ENCODE assay signal across 14 cellular contexts in genomic region chr12:57233357-57234232, GRCh38. TPM values are rescaled to one million over a fixed set of nuclear protein-coding genes. Genes with fewer than 3 reads are reported as not detected.
DNase-seq lines count a peak whose midpoint lies in the region; ATAC-seq, FAIRE-seq and TF ChIP-seq lines count a peak whose summit lies in the region.
"Had no signal": no experiment of that assay in that cellular context is flagged by ENCODE, and none has a peak within 500 bp of the region (broad histone marks: within the 10 kb centered on the region; RNA-seq: fewer than 3 reads in every experiment).

No MANE protein-coding gene starts in this region.

- H3K27me3 ChIP-seq in CD4-positive, CD25-positive, alpha-beta regulatory T cell (ENCODE audit: control insufficient read depth, insufficient read depth, low read length) = no peaks in the 10 kb centered on the region
- H3K27me3 ChIP-seq in SU-DHL-6 (ENCODE audit: low read length) (no peaks in the 10 kb centered on the region), fibroblast of lung (ENCODE audit: control insufficient read depth, insufficient read depth, low read length) (no peaks in the 10 kb centered on the region)

- no peak for DNase-seq in CD4-positive, CD25-positive, alpha-beta regulatory T cell
- DNase-seq in fibroblast of lung (ENCODE audit: low read depth in 2 of 2) (peak; percentile 57 to 76), osteocyte (ENCODE audit: extremely low spot score, unreplicated experiment) (no peak), GM19239 (ENCODE audit: insufficient read length, low spot score) (no peak), NCI-H146 treated with DMSO at 0.1 percent for 48 hours (lab: John Stamatoyannopoulos, UW; ENCODE audit: unreplicated experiment) (no peak)
- DNase-seq in stimulated activated naive CD4-positive, alpha-beta T cell treated with Interleukin-2 at 50 U/mL for 16 hours (lab: John Stamatoyannopoulos, UW) = no peak
- DNase-seq: HCEC 1CT, NCI-H446, SHP77, transverse colon had no signal

- no peak overlapping the region for H2AFZ ChIP-seq in SU-DHL-6 (ENCODE audit: low read depth, low read length, severe bottlenecking)
- H2AFZ ChIP-seq in fibroblast of lung (ENCODE audit: low read length) = no peak overlapping the region

- peak overlapping the region; percentile 91 to 98 (median 97) for H3K27ac Mint-ChIP-seq in CD4-positive, CD25-positive, alpha-beta regulatory T cell
- H3K27ac Mint-ChIP-seq in osteocyte (ENCODE audit: unreplicated experiment) = peak overlapping the region; percentile 98

- peaks cover 34% of the 10 kb centered on the region for H3K36me3 Mint-ChIP-seq in CD4-positive, CD25-positive, alpha-beta regulatory T cell
- H3K36me3 Mint-ChIP-seq in osteocyte (ENCODE audit: unreplicated experiment) = peaks cover 18% of the 10 kb centered on the region

- peak overlapping the region; percentile 74 for H3K27ac ChIP-seq in CD4-positive, CD25-positive, alpha-beta regulatory T cell (ENCODE audit: insufficient read depth, low read length, poor library complexity, severe bottlenecking)
- H3K27ac ChIP-seq in SU-DHL-6 (ENCODE audit: low read depth, low read length) (peak overlapping the region; percentile 51), fibroblast of lung (ENCODE audit: insufficient read depth, low read length) (peak overlapping the region; percentile 42)
- H3K27ac ChIP-seq: transverse colon had no signal

- peak overlapping the region; percentile 84 to 99 (median 88) for H3K4me3 Mint-ChIP-seq in CD4-positive, CD25-positive, alpha-beta regulatory T cell
- H3K4me3 Mint-ChIP-seq in osteocyte (ENCODE audit: unreplicated experiment) = peak overlapping the region; percentile 33

- peaks cover 96% of the 10 kb centered on the region for H3K4me1 ChIP-seq in CD4-positive, CD25-positive, alpha-beta regulatory T cell (ENCODE audit: control insufficient read depth, insufficient read depth, low read length, poor library complexity, severe bottlenecking)
- H3K4me1 ChIP-seq in fibroblast of lung (ENCODE audit: control insufficient read depth, extremely low read depth, insufficient read depth, low read length) = peaks cover 41% of the 10 kb centered on the region

- no peaks in the 10 kb centered on the region for H3K9me2 ChIP-seq in SU-DHL-6 (replicated peaks; ENCODE audit: insufficient read depth, low read length)

- H3K79me2 ChIP-seq in SU-DHL-6 (ENCODE audit: insufficient read depth, low read length) (peaks cover 30% of the 10 kb centered on the region), fibroblast of lung (ENCODE audit: control insufficient read depth, insufficient read depth, low read length) (peaks cover 28% of the 10 kb centered on the region)

- H3K9me3 Mint-ChIP-seq in CD4-positive, CD25-positive, alpha-beta regulatory T cell = no peaks in the 10 kb centered on the region
- no peaks in the 10 kb centered on the region for H3K9me3 Mint-ChIP-seq in osteocyte (ENCODE audit: unreplicated experiment)

- H3K9ac ChIP-seq in SU-DHL-6 (ENCODE audit: low read length) = no peak overlapping the region; the same call in 1 of the 2 replicates
- no peak overlapping the region for H3K9ac ChIP-seq in fibroblast of lung (ENCODE audit: insufficient read depth, low read length)

- no peaks in the 10 kb centered on the region for H3K9me3 ChIP-seq in CD4-positive, CD25-positive, alpha-beta regulatory T cell (ENCODE audit: control insufficient read depth in 2 of 2, low read length in 2 of 2)
- no peaks in the 10 kb centered on the region for H3K9me3 ChIP-seq in SU-DHL-6 (ENCODE audit: insufficient read depth, low read length)
- no peaks in the 10 kb centered on the region for H3K9me3 ChIP-seq in fibroblast of lung (ENCODE audit: control insufficient read depth, insufficient read depth, low read depth, low read length)
- H3K9me3 ChIP-seq: gastroesophageal sphincter, transverse colon had no signal

- H4K20me1 ChIP-seq in SU-DHL-6 (ENCODE audit: low read depth, low read length) (no peaks in the 10 kb centered on the region; the same call in 1 of the 2 replicates), fibroblast of lung (ENCODE audit: control insufficient read depth, extremely low read depth, insufficient read depth, low read length) (peaks cover 2% of the 10 kb centered on the region)

- no peak for ATAC-seq in CD4-positive, CD25-positive, alpha-beta regulatory T cell (ENCODE audit: low read depth in 2 of 2)
- ATAC-seq in HG03108 (IDR thresholded peaks at IDR 0.05; ENCODE audit: unreplicated experiment) = no peak
- ATAC-seq: gastroesophageal sphincter had no signal

- no peak overlapping the region for H3K4me3 ChIP-seq in CD4-positive, CD25-positive, alpha-beta regulatory T cell (ENCODE audit: low read depth, low read length)
- H3K4me3 ChIP-seq in SU-DHL-6 (ENCODE audit: insufficient read depth, low read length, poor library complexity, severe bottlenecking) (no peak overlapping the region), fibroblast of lung (replicated peaks in 1 of 4; ENCODE audit: control extremely low read depth in 1 of 4, insufficient read depth in 1 of 4, low read depth in 3 of 4, low read length in 4 of 4) (no peak overlapping the region)
- H3K4me3 ChIP-seq: gastroesophageal sphincter, lung, transverse colon had no signal

- TF ChIP-seq CTCF in SU-DHL-6 (IDR thresholded peaks at IDR 0.05; ENCODE audit: insufficient read depth, low read length, poor library complexity, severe bottlenecking) (no peak), fibroblast of lung (conservative IDR thresholded peaks at IDR 0.05 in 1 of 2, IDR thresholded peaks at IDR 0.05 in 1 of 2; ENCODE audit: low read depth in 1 of 2, low read length in 2 of 2) (no peak), osteocyte (IDR thresholded peaks at IDR 0.05) (no peak)

- H3F3A ChIP-seq in SU-DHL-6 (ENCODE audit: insufficient read depth) = peaks cover 15% of the 10 kb centered on the region

- H3K4me1 Mint-ChIP-seq in CD4-positive, CD25-positive, alpha-beta regulatory T cell = peaks cover 6 to 97% (median 58%) of the 10 kb centered on the region in 4 donors
- peaks cover 81% of the 10 kb centered on the region for H3K4me1 Mint-ChIP-seq in osteocyte (ENCODE audit: unreplicated experiment)

- H3K27me3 Mint-ChIP-seq in CD4-positive, CD25-positive, alpha-beta regulatory T cell = peaks cover 18% of the 10 kb centered on the region
- H3K27me3 Mint-ChIP-seq in osteocyte (ENCODE audit: unreplicated experiment) = no peaks in the 10 kb centered on the region

- peaks cover 27% of the 10 kb centered on the region for H3K36me3 ChIP-seq in CD4-positive, CD25-positive, alpha-beta regulatory T cell (ENCODE audit: control insufficient read depth, insufficient read depth, low read length)
- H3K36me3 ChIP-seq in SU-DHL-6 (ENCODE audit: low read length) (peaks cover 23% of the 10 kb centered on the region), fibroblast of lung (ENCODE audit: control insufficient read depth, insufficient read depth, low read length) (peaks cover 30% of the 10 kb centered on the region)

- FAIRE-seq in GM19239 (lab: Jason Lieb, UNC) = no peak

- H3K4me2 ChIP-seq in SU-DHL-6 (ENCODE audit: low read depth, low read length, poor library complexity, severe bottlenecking) (peak overlapping the region; percentile 30), fibroblast of lung (ENCODE audit: extremely low read depth, insufficient read depth, low read length) (no peak overlapping the region)

RNA-seq across cellular contexts. Expression of gene SHMT2, which starts 4.1 kb away (rescaled TPM):
- total RNA-seq in CD4-positive, CD25-positive, alpha-beta regulatory T cell = 108 TPM
- 100 to 1,000 TPM; 214 to 300 (median 228) TPM for polyA plus RNA-seq in CD4-positive, CD25-positive, alpha-beta regulatory T cell
- 358 and 380 TPM in 2 replicates for total RNA-seq in fibroblast of lung
- 139 and 154 TPM in 2 replicates for polyA plus RNA-seq in fibroblast of lung
- polyA plus RNA-seq in fibroblast of lung (2012) = 144 and 150 TPM in 2 replicates
- polyA minus RNA-seq in fibroblast of lung (ENCODE audit: low replicate concordance) = 360 and 376 TPM in 2 replicates
- total RNA-seq in osteocyte = 263 and 290 TPM in 2 replicates

RNA-seq across cellular contexts. Expression of gene NXPH4, which starts 17.0 kb away (rescaled TPM):
- total RNA-seq in CD4-positive, CD25-positive, alpha-beta regulatory T cell = 0.49 TPM
- under 1 TPM in 3 of 4 donors, not detected in 1; 0.09 to 0.46 (median 0.11) TPM for polyA plus RNA-seq in CD4-positive, CD25-positive, alpha-beta regulatory T cell
- total RNA-seq in fibroblast of lung (0.50 and 1.0 TPM in 2 replicates), osteocyte (62.6 and 63.8 TPM in 2 replicates)
- polyA plus RNA-seq in fibroblast of lung = 0.30 and 1.9 TPM in 2 replicates
- polyA plus RNA-seq in fibroblast of lung (2012) = 1.6 and 10.2 TPM in 2 replicates
- polyA minus RNA-seq in fibroblast of lung (ENCODE audit: low replicate concordance) = 1.0 and 12.0 TPM in 2 replicates
- total RNA-seq: transverse colon had no signal

RNA-seq across cellular contexts. Expression of gene STAC3, which starts 17.4 kb away (rescaled TPM):
- total RNA-seq in CD4-positive, CD25-positive, alpha-beta regulatory T cell = 2.6 TPM
- polyA plus RNA-seq in CD4-positive, CD25-positive, alpha-beta regulatory T cell = under 1 TPM in 3 of 4 donors, not detected in 1; 0.10 to 0.52 (median 0.18) TPM
- total RNA-seq in fibroblast of lung = 0.26 and 0.33 TPM in 2 replicates
- 0.18 and 0.33 TPM in 2 replicates for polyA plus RNA-seq in fibroblast of lung
- 0.38 and 0.51 TPM in 2 replicates for polyA plus RNA-seq in fibroblast of lung (2012)
- 1.4 TPM in 1 of 2 replicates, not detected in the other for polyA minus RNA-seq in fibroblast of lung (ENCODE audit: low replicate concordance)
- total RNA-seq in osteocyte = 1.8 and 2.4 TPM in 2 replicates

Comparison
In these comparisons a context has a peak if more than half of its experiments do, and no peak if none do; other contexts are left out.
1. DNase-seq: peak in fibroblast of lung (2 of 2); none in CD4-positive, CD25-positive, alpha-beta regulatory T cell (0 of 3), osteocyte (single experiment), stimulated activated naive CD4-positive, alpha-beta T cell treated with Interleukin-2 at 50 U/mL for 16 hours (single experiment), GM19239 (single experiment) and NCI-H146 treated with DMSO at 0.1 percent for 48 hours (single experiment).
2. RNA of gene NXPH4, which starts 17.0 kb away (total RNA-seq): 62.6 to 63.8 TPM in osteocyte; 0.50 to 1.0 TPM in fibroblast of lung and 0.49 TPM in CD4-positive, CD25-positive, alpha-beta regulatory T cell (single experiment); every median in the first group is over 10 times any median in the second.
3. Peak in every context shown above with its lines, with median percentiles within 50 percentile points of each other: H3K27ac ChIP-seq.